1 cellular context compared by ENCODE assay signal in the genomic region with DNA sequence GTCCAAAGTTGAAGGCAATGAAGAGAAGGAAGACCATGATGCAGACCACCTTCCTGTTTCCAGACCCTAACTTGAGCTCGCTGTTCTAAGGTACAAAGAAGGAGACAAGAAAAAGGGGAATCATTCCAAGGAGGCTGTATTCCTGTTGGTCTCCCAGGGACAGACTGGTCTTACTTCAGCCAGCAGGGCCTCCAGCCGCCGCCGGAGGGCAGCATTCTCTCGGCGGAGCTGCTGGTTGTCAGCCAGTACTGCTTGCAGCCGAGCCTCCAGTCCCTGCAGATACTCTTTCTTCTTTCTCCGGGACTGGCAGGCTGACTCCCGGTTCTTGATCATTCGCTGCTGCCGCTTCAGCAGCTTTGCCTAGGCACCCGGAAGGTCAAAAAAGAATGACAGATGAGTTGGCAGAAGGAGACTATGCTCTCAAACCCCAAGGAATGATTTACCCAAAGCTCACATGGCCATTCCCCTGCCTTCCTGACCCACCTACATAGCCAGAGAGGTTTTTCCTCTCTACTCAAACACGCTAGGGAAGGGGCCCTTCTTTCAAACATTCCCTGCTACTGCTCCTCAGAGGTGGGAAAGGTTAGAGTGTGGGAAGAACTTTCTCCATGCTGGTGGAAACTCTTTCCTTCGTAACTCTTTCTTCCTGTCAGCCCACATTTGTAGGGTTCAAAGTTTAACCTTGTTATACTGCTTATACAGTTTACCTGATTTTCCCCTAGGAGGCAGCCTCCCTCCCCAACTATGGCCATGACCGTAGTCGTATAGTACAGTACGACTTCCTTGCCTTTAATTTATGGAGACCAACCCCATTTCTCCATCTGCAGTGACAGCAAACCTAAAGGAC.
A peak's percentile ranks its signal among the peaks of the same experiment; 100 is the strongest.
TF ChIP-seq lines count a peak whose summit lies in the region.

No MANE protein-coding gene starts in this region.

TF ChIP-seq in HepG2, 621 proteins besides CTCF, POLR2A, EP300 and RAD21 (continued from another document and continues in another):
- TF ChIP-seq AHDC1 (CRISPR knock-in tag; IDR thresholded peaks at IDR 0.05; ENCODE audit: borderline replicate concordance) (no peak), ZNF530 (CRISPR knock-in tag; IDR thresholded peaks at IDR 0.05; ENCODE audit: low read depth) (no peak), XBP1 (CRISPR knock-in tag; IDR thresholded peaks at IDR 0.05) (peak; percentile 65; the same call in 1 of the 2 replicates), CHD2 (IDR thresholded peaks at IDR 0.05; ENCODE audit: low read depth, low read length) (no peak), SRSF4 (IDR thresholded peaks at IDR 0.05; ENCODE audit: low read depth, low read length, poor library complexity, severe bottlenecking) (no peak), GMEB1 (CRISPR knock-in tag; IDR thresholded peaks at IDR 0.05; ENCODE audit: borderline replicate concordance) (peak; percentile 32; the same call in 1 of the 2 replicates), CC2D1A (CRISPR knock-in tag; IDR thresholded peaks at IDR 0.05) (no peak), ZNF230 (CRISPR knock-in tag; IDR thresholded peaks at IDR 0.05) (0 out of 2 replicates have a peak, but pooled peaks have one; percentile 58), ZMAT3 (CRISPR knock-in tag; conservative IDR thresholded peaks at IDR 0.05) (no peak), ARID2 (CRISPR knock-in tag; IDR thresholded peaks at IDR 0.05; ENCODE audit: borderline replicate concordance) (no peak), ZNF205 (CRISPR knock-in tag; IDR thresholded peaks at IDR 0.05) (peak; percentile 81; the same call in 1 of the 2 replicates), ZNF768 (CRISPR knock-in tag; IDR thresholded peaks at IDR 0.05) (peak; percentile 57; the same call in 1 of the 2 replicates), ZNF414 (CRISPR knock-in tag; IDR thresholded peaks at IDR 0.05) (peak; percentile 26; the same call in 1 of the 2 replicates), ZNF773 (CRISPR knock-in tag; IDR thresholded peaks at IDR 0.05; ENCODE audit: borderline replicate concordance) (no peak), ZNF790 (CRISPR knock-in tag; IDR thresholded peaks at IDR 0.05; ENCODE audit: borderline replicate concordance) (no peak), SP1 (IDR thresholded peaks at IDR 0.05) (no peak), SP1 (CRISPR knock-in tag; IDR thresholded peaks at IDR 0.05) (peak; percentile 20; the same call in 1 of the 2 replicates), ZNF3 (CRISPR knock-in tag; IDR thresholded peaks at IDR 0.05) (0 out of 2 replicates have a peak, but pooled peaks have one; percentile 27), REXO4 (CRISPR knock-in tag; IDR thresholded peaks at IDR 0.05; ENCODE audit: borderline replicate concordance) (no peak), ARNT2 (CRISPR knock-in tag; IDR thresholded peaks at IDR 0.05; ENCODE audit: low read depth) (no peak), ZNF589 (CRISPR knock-in tag; conservative IDR thresholded peaks at IDR 0.05) (no peak), ZNF24 (IDR thresholded peaks at IDR 0.05) (no peak), FLYWCH1 (CRISPR knock-in tag; IDR thresholded peaks at IDR 0.05) (no peak), ZNF552 (CRISPR knock-in tag; IDR thresholded peaks at IDR 0.05; ENCODE audit: borderline replicate concordance) (0 out of 2 replicates have a peak, but pooled peaks have one; percentile 52), TRIM24 (CRISPR knock-in tag; IDR thresholded peaks at IDR 0.05) (no peak), KLF11 (CRISPR knock-in tag; IDR thresholded peaks at IDR 0.05) (no peak; the same call in 1 of the 2 replicates), MXI1 (IDR thresholded peaks at IDR 0.05; ENCODE audit: borderline replicate concordance, low read depth, low read length) (peak; percentile 42; the same call in 1 of the 3 replicates), ZNF598 (CRISPR knock-in tag; IDR thresholded peaks at IDR 0.05; ENCODE audit: borderline replicate concordance) (peak; percentile 90), FOXM1 (CRISPR knock-in tag; IDR thresholded peaks at IDR 0.05) (no peak)
- TF ChIP-seq, protein P1, sequence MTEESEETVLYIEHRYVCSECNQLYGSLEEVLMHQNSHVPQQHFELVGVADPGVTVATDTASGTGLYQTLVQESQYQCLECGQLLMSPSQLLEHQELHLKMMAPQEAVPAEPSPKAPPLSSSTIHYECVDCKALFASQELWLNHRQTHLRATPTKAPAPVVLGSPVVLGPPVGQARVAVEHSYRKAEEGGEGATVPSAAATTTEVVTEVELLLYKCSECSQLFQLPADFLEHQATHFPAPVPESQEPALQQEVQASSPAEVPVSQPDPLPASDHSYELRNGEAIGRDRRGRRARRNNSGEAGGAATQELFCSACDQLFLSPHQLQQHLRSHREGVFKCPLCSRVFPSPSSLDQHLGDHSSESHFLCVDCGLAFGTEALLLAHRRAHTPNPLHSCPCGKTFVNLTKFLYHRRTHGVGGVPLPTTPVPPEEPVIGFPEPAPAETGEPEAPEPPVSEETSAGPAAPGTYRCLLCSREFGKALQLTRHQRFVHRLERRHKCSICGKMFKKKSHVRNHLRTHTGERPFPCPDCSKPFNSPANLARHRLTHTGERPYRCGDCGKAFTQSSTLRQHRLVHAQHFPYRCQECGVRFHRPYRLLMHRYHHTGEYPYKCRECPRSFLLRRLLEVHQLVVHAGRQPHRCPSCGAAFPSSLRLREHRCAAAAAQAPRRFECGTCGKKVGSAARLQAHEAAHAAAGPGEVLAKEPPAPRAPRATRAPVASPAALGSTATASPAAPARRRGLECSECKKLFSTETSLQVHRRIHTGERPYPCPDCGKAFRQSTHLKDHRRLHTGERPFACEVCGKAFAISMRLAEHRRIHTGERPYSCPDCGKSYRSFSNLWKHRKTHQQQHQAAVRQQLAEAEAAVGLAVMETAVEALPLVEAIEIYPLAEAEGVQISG (CRISPR knock-in tag; IDR thresholded peaks at IDR 0.05), result peak; percentile 78
- TF ChIP-seq, protein P2, sequence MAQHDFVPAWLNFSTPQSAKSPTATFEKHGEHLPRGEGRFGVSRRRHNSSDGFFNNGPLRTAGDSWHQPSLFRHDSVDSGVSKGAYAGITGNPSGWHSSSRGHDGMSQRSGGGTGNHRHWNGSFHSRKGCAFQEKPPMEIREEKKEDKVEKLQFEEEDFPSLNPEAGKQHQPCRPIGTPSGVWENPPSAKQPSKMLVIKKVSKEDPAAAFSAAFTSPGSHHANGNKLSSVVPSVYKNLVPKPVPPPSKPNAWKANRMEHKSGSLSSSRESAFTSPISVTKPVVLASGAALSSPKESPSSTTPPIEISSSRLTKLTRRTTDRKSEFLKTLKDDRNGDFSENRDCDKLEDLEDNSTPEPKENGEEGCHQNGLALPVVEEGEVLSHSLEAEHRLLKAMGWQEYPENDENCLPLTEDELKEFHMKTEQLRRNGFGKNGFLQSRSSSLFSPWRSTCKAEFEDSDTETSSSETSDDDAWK (CRISPR knock-in tag; IDR thresholded peaks at IDR 0.05), result no peak
- TF ChIP-seq, protein P3, sequence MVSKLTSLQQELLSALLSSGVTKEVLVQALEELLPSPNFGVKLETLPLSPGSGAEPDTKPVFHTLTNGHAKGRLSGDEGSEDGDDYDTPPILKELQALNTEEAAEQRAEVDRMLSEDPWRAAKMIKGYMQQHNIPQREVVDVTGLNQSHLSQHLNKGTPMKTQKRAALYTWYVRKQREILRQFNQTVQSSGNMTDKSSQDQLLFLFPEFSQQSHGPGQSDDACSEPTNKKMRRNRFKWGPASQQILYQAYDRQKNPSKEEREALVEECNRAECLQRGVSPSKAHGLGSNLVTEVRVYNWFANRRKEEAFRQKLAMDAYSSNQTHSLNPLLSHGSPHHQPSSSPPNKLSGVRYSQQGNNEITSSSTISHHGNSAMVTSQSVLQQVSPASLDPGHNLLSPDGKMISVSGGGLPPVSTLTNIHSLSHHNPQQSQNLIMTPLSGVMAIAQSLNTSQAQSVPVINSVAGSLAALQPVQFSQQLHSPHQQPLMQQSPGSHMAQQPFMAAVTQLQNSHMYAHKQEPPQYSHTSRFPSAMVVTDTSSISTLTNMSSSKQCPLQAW (CRISPR knock-in tag; IDR thresholded peaks at IDR 0.05), result peak; percentile 71
- TF ChIP-seq, protein P4, sequence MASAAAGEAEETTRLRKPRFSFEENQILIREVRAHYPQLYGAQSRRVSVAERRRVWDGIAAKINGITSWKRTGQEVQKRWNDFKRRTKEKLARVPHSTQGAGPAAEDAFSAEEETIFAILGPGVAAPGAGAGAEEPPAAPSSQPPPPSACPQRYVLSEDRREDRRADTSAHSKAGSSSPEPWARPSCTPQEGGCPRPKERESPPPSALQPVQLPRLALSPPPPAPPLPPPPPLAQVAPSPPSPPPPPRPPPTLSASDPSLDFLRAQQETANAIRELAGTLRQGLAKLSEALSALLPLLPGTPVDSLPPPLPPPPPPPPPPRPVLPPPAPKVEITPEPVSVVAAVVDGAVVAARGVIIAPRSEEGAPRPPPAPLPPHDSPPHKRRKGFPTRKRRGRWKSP (CRISPR knock-in tag; IDR thresholded peaks at IDR 0.05), result peak; percentile 57; the same call in 1 of the 2 replicates
- TF ChIP-seq, protein P5, sequence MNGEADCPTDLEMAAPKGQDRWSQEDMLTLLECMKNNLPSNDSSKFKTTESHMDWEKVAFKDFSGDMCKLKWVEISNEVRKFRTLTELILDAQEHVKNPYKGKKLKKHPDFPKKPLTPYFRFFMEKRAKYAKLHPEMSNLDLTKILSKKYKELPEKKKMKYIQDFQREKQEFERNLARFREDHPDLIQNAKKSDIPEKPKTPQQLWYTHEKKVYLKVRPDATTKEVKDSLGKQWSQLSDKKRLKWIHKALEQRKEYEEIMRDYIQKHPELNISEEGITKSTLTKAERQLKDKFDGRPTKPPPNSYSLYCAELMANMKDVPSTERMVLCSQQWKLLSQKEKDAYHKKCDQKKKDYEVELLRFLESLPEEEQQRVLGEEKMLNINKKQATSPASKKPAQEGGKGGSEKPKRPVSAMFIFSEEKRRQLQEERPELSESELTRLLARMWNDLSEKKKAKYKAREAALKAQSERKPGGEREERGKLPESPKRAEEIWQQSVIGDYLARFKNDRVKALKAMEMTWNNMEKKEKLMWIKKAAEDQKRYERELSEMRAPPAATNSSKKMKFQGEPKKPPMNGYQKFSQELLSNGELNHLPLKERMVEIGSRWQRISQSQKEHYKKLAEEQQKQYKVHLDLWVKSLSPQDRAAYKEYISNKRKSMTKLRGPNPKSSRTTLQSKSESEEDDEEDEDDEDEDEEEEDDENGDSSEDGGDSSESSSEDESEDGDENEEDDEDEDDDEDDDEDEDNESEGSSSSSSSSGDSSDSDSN (CRISPR knock-in tag; IDR thresholded peaks at IDR 0.05), result peak; percentile 55; the same call in 1 of the 2 replicates
- TF ChIP-seq, protein P6, sequence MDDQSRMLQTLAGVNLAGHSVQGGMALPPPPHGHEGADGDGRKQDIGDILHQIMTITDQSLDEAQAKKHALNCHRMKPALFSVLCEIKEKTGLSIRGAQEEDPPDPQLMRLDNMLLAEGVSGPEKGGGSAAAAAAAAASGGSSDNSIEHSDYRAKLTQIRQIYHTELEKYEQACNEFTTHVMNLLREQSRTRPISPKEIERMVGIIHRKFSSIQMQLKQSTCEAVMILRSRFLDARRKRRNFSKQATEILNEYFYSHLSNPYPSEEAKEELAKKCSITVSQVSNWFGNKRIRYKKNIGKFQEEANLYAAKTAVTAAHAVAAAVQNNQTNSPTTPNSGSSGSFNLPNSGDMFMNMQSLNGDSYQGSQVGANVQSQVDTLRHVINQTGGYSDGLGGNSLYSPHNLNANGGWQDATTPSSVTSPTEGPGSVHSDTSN (CRISPR knock-in tag; IDR thresholded peaks at IDR 0.05; ENCODE audit: borderline replicate concordance), result no peak
